Comparison of ENCODE assay signal across 9 cellular contexts in the genomic region with DNA sequence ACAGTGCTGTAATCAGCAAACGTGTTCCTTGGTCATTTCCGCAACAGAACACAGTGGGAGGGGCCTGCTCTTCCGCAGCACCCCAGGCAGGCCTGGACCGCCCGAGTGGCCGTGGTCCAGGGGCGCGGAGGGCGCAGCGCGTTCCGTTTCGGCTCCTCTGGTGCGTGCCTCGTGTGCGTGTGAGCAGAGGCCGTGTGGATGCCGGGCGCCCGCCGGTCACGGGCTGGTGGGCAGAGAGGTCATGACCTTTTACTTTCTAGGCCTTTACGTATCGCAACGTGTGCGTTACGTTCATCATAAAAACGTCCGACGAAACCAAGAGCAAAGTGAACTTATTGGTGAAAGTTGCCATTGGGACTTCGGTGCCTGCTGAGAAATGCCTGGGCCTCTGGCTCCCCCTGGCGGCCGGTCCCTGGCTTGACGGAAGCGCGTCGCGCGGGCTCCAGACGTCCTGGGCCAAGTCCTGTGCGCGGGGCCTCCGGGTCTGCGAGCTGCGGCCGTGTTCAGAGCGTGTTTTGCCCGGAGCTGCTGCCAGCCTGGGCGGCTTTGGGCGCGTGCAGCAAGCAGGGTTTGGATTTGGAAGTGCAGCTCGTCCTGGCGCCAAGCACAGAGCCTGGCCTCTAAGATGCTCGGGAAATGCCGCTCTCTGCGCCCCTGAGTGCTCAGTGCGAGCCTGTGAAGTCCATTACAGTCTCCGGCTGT. TPM values are rescaled to one million over a fixed set of nuclear protein-coding genes. Genes with fewer than 3 reads are reported as not detected.
DNase-seq lines count a peak whose midpoint lies in the region; ATAC-seq, FAIRE-seq and TF ChIP-seq lines count a peak whose summit lies in the region.
"Had no signal": no experiment of that assay in that cellular context is flagged by ENCODE, and none has a peak within 500 bp of the region (broad histone marks: within the 10 kb centered on the region; RNA-seq: fewer than 3 reads in every experiment).

No MANE protein-coding gene starts in this region.

- POLR2A ChIA-PET in CD4-positive, alpha-beta T cell (lab: Charles Lee) = no interaction called here
- POLR2A ChIA-PET in HepG2 (lab: Yijun Ruan, JAX) = interaction anchor here (1.0 to 1.5 kb wide), 4 partner anchors 30 to 150 kb away, joined by 3 to 4 read pairs (median 4); no protein-coding TSS in a partner anchor

- no peaks in the 10 kb centered on the region for H3K4me1 ChIP-seq in colonic mucosa
- peaks cover 31% of the 10 kb centered on the region for H3K4me1 ChIP-seq in HepG2 (ENCODE audit: insufficient read depth, low read length)

- TF ChIP-seq POLR2A in H54 (IDR thresholded peaks at IDR 0.05; ENCODE audit: low read depth, low read length) (no peak), HepG2 (IDR thresholded peaks at IDR 0.05; ENCODE audit: insufficient read depth in 1 of 2, low read depth in 2 of 2, low read length in 2 of 2) (no peak)

- H3K9me3 ChIP-seq in CD4-positive, alpha-beta T cell (ENCODE audit: control insufficient read depth, low read length) = no peaks in the 10 kb centered on the region
- no peaks in the 10 kb centered on the region for H3K9me3 ChIP-seq in colonic mucosa
- H3K9me3 ChIP-seq in HepG2 (ENCODE audit: low read length) = no peaks in the 10 kb centered on the region

- CTCF ChIA-PET in CD4-positive, alpha-beta T cell (lab: Charles Lee) = interaction anchor here (0.6 to 1.7 kb wide), 4 partner anchors 39 to 287 kb away, joined by 3 to 8 read pairs (median 3); a partner anchor contains a TSS
- CTCF ChIA-PET in HepG2 (lab: Yijun Ruan, JAX; ENCODE audit: low intra/inter-chr PET ratio, low total read pairs) = interaction anchor here (1.2 to 3.5 kb wide), 7 partner anchors 28 to 381 kb away, joined by 3 to 38 read pairs (median 5); no protein-coding TSS in a partner anchor

- H3K4me1 Mint-ChIP-seq in CD4-positive, alpha-beta T cell (ENCODE audit: low read depth) = peaks cover 21% of the 10 kb centered on the region

- peak; percentile 99 for TF ChIP-seq RAD21 in HepG2 (CRISPR knock-in tag; IDR thresholded peaks at IDR 0.05)

- H2AFZ ChIP-seq in HepG2 (ENCODE audit: low read length) = no peak overlapping the region

- H3K27ac ChIP-seq in CD4-positive, alpha-beta T cell (ENCODE audit: low read depth, low read length) = no peak overlapping the region
- H3K27ac ChIP-seq in colonic mucosa (peak overlapping the region; percentile 51), HepG2 (ENCODE audit: extremely low read length, insufficient read depth, low read length) (no peak overlapping the region)

- H4K20me1 ChIP-seq in HepG2 (ENCODE audit: insufficient read depth, low read length) = no peaks in the 10 kb centered on the region

- H3K36me3 ChIP-seq in colonic mucosa = no peaks in the 10 kb centered on the region
- H3K36me3 ChIP-seq in HepG2 (replicated peaks in 1 of 2; ENCODE audit: control insufficient read depth in 1 of 2, insufficient read depth in 2 of 2, low read length in 2 of 2) = peaks cover 15 to 17% of the 10 kb centered on the region in 2 experiments

- FAIRE-seq in H54 (lab: Jason Lieb, UNC) (no peak), HepG2 (lab: Jason Lieb, UNC) (peak; percentile 62)
- FAIRE-seq: endometrium had no signal

- H3K27me3 ChIP-seq in CD4-positive, alpha-beta T cell (ENCODE audit: control insufficient read depth, insufficient read depth, low read length) = no peaks in the 10 kb centered on the region
- H3K27me3 ChIP-seq in colonic mucosa = no peaks in the 10 kb centered on the region
- no peaks in the 10 kb centered on the region for H3K27me3 ChIP-seq in HepG2 (ENCODE audit: control insufficient read depth in 1 of 2, insufficient read depth in 2 of 2, low read length in 2 of 2)

- H3K79me2 ChIP-seq in HepG2 (ENCODE audit: insufficient read depth, low read length) = peaks cover 65% of the 10 kb centered on the region

- no peaks in the 10 kb centered on the region for H3K9me3 Mint-ChIP-seq in CD4-positive, alpha-beta T cell

- H3K4me3 ChIP-seq in colonic mucosa (peak overlapping the region; percentile 30), HepG2 (replicated peaks in 1 of 3; ENCODE audit: insufficient read depth in 1 of 3, low read depth in 2 of 3, low read length in 3 of 3) (0 out of 6 replicates have a peak overlapping the region, but pooled peaks of 1 of the 3 experiments have one; percentile 5)

- peak overlapping the region; percentile 45 for H3K4me2 ChIP-seq in HepG2 (ENCODE audit: low read depth, low read length)

- intact Hi-C loops in CD4-positive, alpha-beta T cell (cut with DNase I, micrococcal nuclease) = loop anchor here (1.0 to 10.0 kb wide), 6 partner anchors 85 to 381 kb away; no protein-coding TSS in a partner anchor
- intact Hi-C loops in colonic mucosa (cut with DNase I) = loop anchor here (1.0 to 2.0 kb wide), 2 partner anchors 147 to 299 kb away; no protein-coding TSS in a partner anchor
- intact Hi-C loops in HepG2 (cut with micrococcal nuclease; ENCODE audit: unreplicated experiment) = loop anchor here (1.0 kb wide), 1 partner anchor 147 kb away; no protein-coding TSS in a partner anchor

- peak overlapping the region; percentile 73 for H3K27ac Mint-ChIP-seq in CD4-positive, alpha-beta T cell

- H3K4me3 Mint-ChIP-seq in CD4-positive, alpha-beta T cell = peak overlapping the region; percentile 74

- no peaks in the 10 kb centered on the region for H3K36me3 Mint-ChIP-seq in CD4-positive, alpha-beta T cell (ENCODE audit: low read depth)

- H3K27me3 Mint-ChIP-seq in CD4-positive, alpha-beta T cell = peaks cover 8% of the 10 kb centered on the region

- in situ Hi-C loops in HepG2 (cut with HindIII; ENCODE audit: extremely low pct_ligation_motif_present, low pct_unique_long_range_greater_than_20kb) = no loop called here

- peak; percentile 73 to 91 (median 84) for DNase-seq in CD4-positive, alpha-beta T cell
- DNase-seq in H54 (ENCODE audit: insufficient read length, low spot score) (peak; percentile 97), NCI-H446 treated with DMSO at 0.1 percent for 48 hours (lab: John Stamatoyannopoulos, UW) (peak; percentile 32), colonic mucosa (peak; percentile 86), HepG2 (ENCODE audit: low spot score) (peak; percentile 59)
- peak; percentile 88 for DNase-seq in activated CD4-positive, alpha-beta T cell treated with anti-CD3 and anti-CD28 coated beads, Interleukin-2, amount 50 U/mL, for 1 hour
- DNase-seq in stimulated activated CD4-positive, alpha-beta T cell treated with anti-CD3 and anti-CD28 coated beads, Interleukin-4, amount 100 ng/mL, for 1 hour = peak; percentile 87

- peak overlapping the region in 1 of 2 donors; percentile 35 for H3K9ac ChIP-seq in colonic mucosa (ENCODE audit: low read depth in 2 of 2, low read length in 2 of 2)
- H3K9ac ChIP-seq in HepG2 (ENCODE audit: insufficient read depth, low read depth, low read length) = no peak overlapping the region

- peak; percentile 91 for TF ChIP-seq CTCF in CD4-positive, alpha-beta T cell (IDR thresholded peaks at IDR 0.05)
- TF ChIP-seq CTCF in colonic mucosa (IDR thresholded peaks at IDR 0.05) (peak; percentile 95), HepG2 (CRISPR knock-in tag; IDR thresholded peaks at IDR 0.05) (peak; percentile 97)

- ATAC-seq in CD4-positive, alpha-beta T cell (ENCODE audit: poor library complexity) = peak; percentile 85
- peak; percentile 75 for ATAC-seq in HepG2
- no peak for ATAC-seq in GM21717 (IDR thresholded peaks at IDR 0.05; ENCODE audit: unreplicated experiment)

- 0 out of 4 replicates have a peak, but pooled peaks of 1 of the 2 experiments have one; percentile 5 for TF ChIP-seq EP300 in HepG2 (IDR thresholded peaks at IDR 0.05; ENCODE audit: low read depth in 2 of 2, low read length in 2 of 2)
- TF ChIP-seq EP300 in HepG2 (CRISPR knock-in tag; IDR thresholded peaks at IDR 0.05; ENCODE audit: borderline replicate concordance) = peak; percentile 5; the same call in 1 of the 2 replicates

- no TSS peak for BruUV-seq in HepG2 (replicated peaks; lab: Mats Ljungman, UMichigan)

- WGBS in HepG2 (ENCODE audit: low lambda C conversion rate) = 42% methylated on average over 24 of the region's 58 CpGs

TF ChIP-seq in HepG2, 621 proteins besides CTCF, POLR2A, EP300 and RAD21 (continues in another document):
- TF ChIP-seq ZNF234 (CRISPR knock-in tag; conservative IDR thresholded peaks at IDR 0.05) = no peak
- TF ChIP-seq PCBP1 (IDR thresholded peaks at IDR 0.05; ENCODE audit: borderline replicate concordance, low read depth, low read length) = no peak
- TF ChIP-seq SP4 (CRISPR knock-in tag; IDR thresholded peaks at IDR 0.05) = no peak

RNA-seq across cellular contexts. Expression of a gene that starts 34.4 kb away (rescaled TPM):
- total RNA-seq in CD4-positive, alpha-beta T cell = 10 to 100 TPM; 15.2 to 16.0 TPM
- total RNA-seq in colonic mucosa (10 to 100 TPM in 1 of 2 donors, 1 to 10 TPM in 1; 8.4 to 22.3 TPM), HepG2 (2016; rRNA removed; fragmentation: Illumina TruSeq; extraction: Trizol) (21.2 and 102 TPM in 2 replicates)
- 5.5 and 5.6 TPM in 2 replicates for total RNA-seq in HepG2 (2016; cell fraction: cytosol; rRNA removed; fragmentation: Illumina TruSeq; extraction: Trizol; ENCODE audit: low read depth)
- total RNA-seq in HepG2 (2016; cell fraction: insoluble cytoplasmic fraction; rRNA removed; fragmentation: Illumina TruSeq; extraction: Trizol) = 18.4 and 106 TPM in 2 replicates
- 10.8 and 11.6 TPM in 2 replicates for total RNA-seq in HepG2 (2016; cell fraction: membrane; rRNA removed; fragmentation: Illumina TruSeq; extraction: Trizol)
- 122 and 150 TPM in 2 replicates for total RNA-seq in HepG2 (2016; cell fraction: nucleus; rRNA removed; fragmentation: Illumina TruSeq; extraction: Trizol)
- polyA plus RNA-seq in HepG2 (2011; rRNA removed) = 79.0 and 128 TPM in 2 replicates
- polyA plus RNA-seq in HepG2 (2011; cell fraction: cytosol; rRNA removed) = 51.6 and 89.8 TPM in 2 replicates
- polyA plus RNA-seq in HepG2 (2011; cell fraction: nucleus; rRNA removed) = 1,622 and 2,194 TPM in 2 replicates
- 59.0 and 129 TPM in 2 replicates for polyA plus RNA-seq in HepG2 (2012)
- polyA plus RNA-seq in HepG2 (2016; cell fraction: cytosol; fragmentation: Illumina TruSeq; extraction: Trizol; ENCODE audit: low read depth) = 4.3 and 4.4 TPM in 2 replicates
- 20.7 and 26.9 TPM in 2 replicates for polyA plus RNA-seq in HepG2 (2016; cell fraction: insoluble cytoplasmic fraction; fragmentation: Illumina TruSeq; extraction: Trizol; ENCODE audit: low read depth)
- 5.0 and 6.2 TPM in 2 replicates for polyA plus RNA-seq in HepG2 (2016; cell fraction: membrane; fragmentation: Illumina TruSeq; extraction: Trizol; ENCODE audit: low read depth)
- polyA plus RNA-seq in HepG2 (2016; cell fraction: nucleus; fragmentation: Illumina TruSeq; extraction: Trizol; ENCODE audit: insufficient read depth, low read depth) = 308 and 331 TPM in 2 replicates
- 0.09 and 44.3 TPM in 2 replicates for polyA minus RNA-seq in HepG2 (2011; rRNA and poly(A)+ RNA removed; ENCODE audit: low replicate concordance)
- polyA minus RNA-seq in HepG2 (2011; cell fraction: cytosol; rRNA and poly(A)+ RNA removed) = 36.9 and 37.7 TPM in 2 replicates
- 46.7 and 51.1 TPM in 2 replicates for polyA minus RNA-seq in HepG2 (2011; cell fraction: nucleus; rRNA and poly(A)+ RNA removed)

Comparison
In these comparisons a context has a peak if more than half of its experiments do, and no peak if none do; other contexts are left out.
1. DNase-seq: peak in every context shown above with its lines; median percentile 97 in H54; 88 in activated CD4-positive, alpha-beta T cell treated with anti-CD3 and anti-CD28 coated beads, Interleukin-2, amount 50 U/mL, for 1 hour; 87 in stimulated activated CD4-positive, alpha-beta T cell treated with anti-CD3 and anti-CD28 coated beads, Interleukin-4, amount 100 ng/mL, for 1 hour; 86 in colonic mucosa; 84 in CD4-positive, alpha-beta T cell; 59 in HepG2; 32 in NCI-H446 treated with DMSO at 0.1 percent for 48 hours.